ENCODE assay signal across 19 cellular contexts in genomic region chr14:32109676-32110075, GRCh38. TPM values are rescaled to one million over a fixed set of nuclear protein-coding genes. Genes with fewer than 3 reads are reported as not detected.
DNase-seq lines count a peak whose midpoint lies in the region; ATAC-seq, FAIRE-seq and TF ChIP-seq lines count a peak whose summit lies in the region.
"Had no signal": no experiment of that assay in that cellular context is flagged by ENCODE, and none has a peak within 500 bp of the region (broad histone marks: within the 10 kb centered on the region; RNA-seq: fewer than 3 reads in every experiment).

No MANE protein-coding gene starts in this region.

- peak overlapping the region; percentile 77 for H3K27ac ChIP-seq in cardiac muscle cell
- no peak overlapping the region for H3K27ac ChIP-seq in small intestine (ENCODE audit: low read depth in 1 of 2, low read length in 1 of 2)
- H3K27ac ChIP-seq: left lung, upper lobe of left lung had no signal

- no peak overlapping the region for H3K4me3 ChIP-seq in cardiac muscle cell
- H3K4me3 ChIP-seq in adipocyte (ENCODE audit: low read length): no peak overlapping the region
- H3K4me3 ChIP-seq in foreskin fibroblast (ENCODE audit: low read depth in 1 of 2, low read length in 2 of 2): no peak overlapping the region
- H3K4me3 ChIP-seq in small intestine (ENCODE audit: low read depth in 1 of 2, low read length in 2 of 2): no peak overlapping the region
- H3K4me3 ChIP-seq: left lung, upper lobe of left lung had no signal

- no peak for ATAC-seq in Right ventricle myocardium superior (ENCODE audit: poor library complexity)
- ATAC-seq in GM18873 (IDR thresholded peaks at IDR 0.05; ENCODE audit: low FRiP score, unreplicated experiment): no peak
- ATAC-seq in HG03175 (IDR thresholded peaks at IDR 0.05; ENCODE audit: unreplicated experiment): no peak
- ATAC-seq: left lung; naive thymus-derived CD4-positive, alpha-beta T cell had no signal

- H3K9me3 ChIP-seq in cardiac muscle cell (ENCODE audit: low read depth): no peaks in the 10 kb centered on the region
- H3K9me3 ChIP-seq in adipocyte (ENCODE audit: control insufficient read depth, low read length): no peaks in the 10 kb centered on the region
- no peaks in the 10 kb centered on the region for H3K9me3 ChIP-seq in small intestine (ENCODE audit: control insufficient read depth, low read depth)
- H3K9me3 ChIP-seq: left lung, upper lobe of left lung had no signal

- peaks cover 14% of the 10 kb centered on the region for H3K4me1 ChIP-seq in cardiac muscle cell (ENCODE audit: low read depth)
- H3K4me1 ChIP-seq in adipocyte (ENCODE audit: control insufficient read depth, insufficient read depth, low read length): peaks cover 9% of the 10 kb centered on the region
- no peaks in the 10 kb centered on the region for H3K4me1 ChIP-seq in small intestine (ENCODE audit: control insufficient read depth in 2 of 2, insufficient read depth in 1 of 2, low read depth in 1 of 2, low read length in 1 of 2)

- intact Hi-C loops in Right ventricle myocardium superior (cut with DNase I): no loop called here

- 81 to 90% (median 86%) methylated on average over 5 of the region's 5 CpGs for WGBS in small intestine, 3 donors

- FAIRE-seq in small intestine (lab: Jason Lieb, UNC) (no peak), GM19239 (lab: Jason Lieb, UNC) (no peak)

- H3K36me3 ChIP-seq in cardiac muscle cell (no peaks in the 10 kb centered on the region), adipocyte (ENCODE audit: control insufficient read depth, insufficient read depth, low read length, severe bottlenecking) (no peaks in the 10 kb centered on the region), small intestine (ENCODE audit: control insufficient read depth in 2 of 2, insufficient read depth in 2 of 2, low read length in 2 of 2) (no peaks in the 10 kb centered on the region)
- H3K36me3 ChIP-seq: left lung, upper lobe of left lung had no signal

- TF ChIP-seq CTCF in cardiac muscle cell (IDR thresholded peaks at IDR 0.05; ENCODE audit: low read depth, low read length): no peak
- TF ChIP-seq CTCF in foreskin fibroblast (IDR thresholded peaks at IDR 0.05; ENCODE audit: low read depth, low read length): no peak

- DNase-seq in cardiac muscle cell (ENCODE audit: low read depth in 1 of 2, low spot score in 1 of 2): peak in 1 of 2 donors; percentile 52
- no peak for DNase-seq in Right ventricle myocardium superior
- peak; percentile 73 for DNase-seq in adipocyte (ENCODE audit: low read depth)
- peak; percentile 82 to 91 for DNase-seq in foreskin fibroblast
- no peak for DNase-seq in small intestine
- DNase-seq in GM19239 (ENCODE audit: insufficient read length, low spot score): no peak
- DNase-seq: activated naive CD4-positive, alpha-beta T cell treated with Interleukin-2 at 50 U/mL for 16 hours; central memory CD4-positive, alpha-beta T cell; GOT3; hypothalamus; left lung; naive thymus-derived CD4-positive, alpha-beta T cell; NCI-H1694; NCI-H446 treated with DMSO at 0.1 percent for 48 hours; OCI-M1; stimulated activated CD4-positive, alpha-beta T cell treated with anti-CD3 and anti-CD28 coated beads, Interleukin-4, amount 100 ng/mL, for 1 hour; upper lobe of left lung had no signal

- no peak overlapping the region for H3K9ac ChIP-seq in adipocyte (ENCODE audit: low read length)

- H3K27me3 ChIP-seq in cardiac muscle cell: no peaks in the 10 kb centered on the region
- no peaks in the 10 kb centered on the region for H3K27me3 ChIP-seq in adipocyte (replicated peaks; ENCODE audit: control insufficient read depth, insufficient read depth, low read length)
- H3K27me3 ChIP-seq in small intestine (ENCODE audit: control insufficient read depth in 2 of 2, insufficient read depth in 2 of 2, low read length in 2 of 2): no peaks in the 10 kb centered on the region
- H3K27me3 ChIP-seq: left lung, upper lobe of left lung had no signal

RNA-seq across cellular contexts. Expression of gene ARHGAP5, which starts 32.6 kb away (rescaled TPM):
- total RNA-seq in cardiac muscle cell: 63.0 and 77.5 TPM in 2 replicates
- polyA plus RNA-seq in cardiac muscle cell: 12.9 and 26.6 TPM in 2 replicates
- 192 TPM for total RNA-seq in Right ventricle myocardium superior
- 10 to 100 TPM; 14.9 to 40.0 (median 24.9) TPM for polyA plus RNA-seq in small intestine

Comparison
In these comparisons a context has a peak if more than half of its experiments do, and no peak if none do; other contexts are left out.
1. DNase-seq: peak in adipocyte (single experiment) and foreskin fibroblast (2 of 2); none in Right ventricle myocardium superior (single experiment), small intestine (single experiment) and GM19239 (single experiment).